In the genomic region with DNA sequence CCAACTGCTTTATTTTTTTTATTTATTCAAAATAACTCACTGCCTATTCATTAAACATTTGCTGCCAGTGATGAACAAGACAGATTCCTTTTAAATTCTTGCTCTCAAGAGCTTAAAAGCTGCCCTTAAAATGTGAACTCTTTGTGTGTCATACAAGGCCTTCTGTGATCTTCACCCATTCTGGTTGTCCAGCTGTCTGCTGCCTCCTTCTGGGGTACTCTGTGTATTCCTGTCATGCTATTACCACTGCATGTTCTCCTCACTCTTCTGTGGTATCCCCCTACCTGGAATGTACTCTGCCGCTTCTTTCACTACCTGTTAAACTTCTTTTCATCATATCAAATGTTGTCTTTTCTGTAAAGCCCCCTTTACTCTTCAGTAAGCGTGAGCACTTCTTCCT, we compare ENCODE assay signal across 8 cellular contexts.
DNase-seq lines count a peak whose midpoint lies in the region; ATAC-seq and TF ChIP-seq lines count a peak whose summit lies in the region.

No MANE protein-coding gene starts in this region.

- CTCF ChIA-PET in SK-N-SH (lab: Yijun Ruan, JAX): interaction anchor here (1.1 to 1.4 kb wide), 3 partner anchors 8 to 63 kb away, joined by 3 to 8 read pairs (median 3); no protein-coding TSS in a partner anchor

- POLR2A ChIA-PET in SK-N-SH (lab: Yijun Ruan, JAX): no interaction called here

- peak in 7 of 8 donors; percentile 54 to 79 (median 65) for ATAC-seq in heart right ventricle

- no peaks in the 10 kb centered on the region for H3K27me3 ChIP-seq in SK-N-SH (ENCODE audit: insufficient read depth)
- H3K27me3 ChIP-seq in heart right ventricle: no peaks in the 10 kb centered on the region
- no peaks in the 10 kb centered on the region for H3K27me3 ChIP-seq in subcutaneous abdominal adipose tissue (ENCODE audit: control insufficient read depth in 5 of 5, insufficient read depth in 4 of 5, low read length in 5 of 5)

- peak; percentile 49 for TF ChIP-seq RAD21 in SK-N-SH (IDR thresholded peaks at IDR 0.05; ENCODE audit: low read length)

- H3K79me2 ChIP-seq in SK-N-SH (ENCODE audit: insufficient read depth): peaks cover 88% of the 10 kb centered on the region

- 92% methylated on average over 2 of the region's 2 CpGs for WGBS in SK-N-SH (ENCODE audit: low lambda C conversion rate)
- WGBS in heart right ventricle, 2 donors: 83 to 88% methylated on average over 2 of the region's 2 CpGs

- H3K4me1 ChIP-seq in SK-N-SH (ENCODE audit: control insufficient read depth in 1 of 2, insufficient read depth in 2 of 2, low read depth in 1 of 2, low read length in 1 of 2) (peaks cover 0 to 27% of the 10 kb centered on the region in 2 experiments; a peak in 3 of 4 replicates), heart right ventricle (peaks cover 8 to 82% (median 66%) of the 10 kb centered on the region in 9 donors), subcutaneous abdominal adipose tissue (ENCODE audit: control insufficient read depth in 5 of 5, insufficient read depth in 5 of 5, low read length in 5 of 5) (peaks cover 2 to 42% (median 36%) of the 10 kb centered on the region in 5 donors)

- H4K20me1 ChIP-seq in SK-N-SH (ENCODE audit: insufficient read depth): peaks cover 14% of the 10 kb centered on the region

- H3K27ac Mint-ChIP-seq in activated CD4-positive, alpha-beta T cell treated with anti-CD3 and anti-CD28 coated beads, Interleukin-2, amount 10 ng/mL, durations not matched to agents 24 days and 14 days: no peak overlapping the region

- H3K36me3 ChIP-seq in SK-N-SH (replicated peaks in 1 of 2; ENCODE audit: control insufficient read depth in 1 of 2, insufficient read depth in 2 of 2, low read length in 1 of 2) (peaks cover 40 to 56% of the 10 kb centered on the region in 2 experiments), heart right ventricle (peaks cover 0 to 40% (median 11%) of the 10 kb centered on the region in 9 donors), subcutaneous abdominal adipose tissue (ENCODE audit: control insufficient read depth in 5 of 5, insufficient read depth in 5 of 5, low read length in 5 of 5) (peaks cover 5 to 20% (median 5%) of the 10 kb centered on the region in 5 donors)

- DNase-seq in NCI-H524 (lab: John Stamatoyannopoulos, UW) (peak; percentile 9 to 26), NCI-H524 treated with DMSO at 0.1 percent for 48 hours (lab: John Stamatoyannopoulos, UW) (no peak), SK-N-SH (peak; percentile 7), heart right ventricle (peak in 1 of 2 donors; percentile 10), CD1c-positive myeloid dendritic cell (ENCODE audit: extremely low spot score) (no peak), NOMO-1 treated with DMSO at 0.1 percent for 48 hours (lab: John Stamatoyannopoulos, UW; ENCODE audit: unreplicated experiment) (no peak)
- no peak for DNase-seq in activated CD4-positive, alpha-beta T cell treated with anti-CD3 and anti-CD28 coated beads, Interleukin-2, amount 10 ng/mL, durations not matched to agents 24 days and 14 days

- no peak overlapping the region for H2AFZ ChIP-seq in SK-N-SH (ENCODE audit: low read depth)

- no peaks in the 10 kb centered on the region for H3K9me3 ChIP-seq in SK-N-SH
- H3K9me3 ChIP-seq in heart right ventricle: no peaks in the 10 kb centered on the region
- no peaks in the 10 kb centered on the region for H3K9me3 ChIP-seq in subcutaneous abdominal adipose tissue (ENCODE audit: control insufficient read depth in 5 of 5, low read length in 5 of 5)

- H3K4me2 ChIP-seq in SK-N-SH: no peak overlapping the region

- H3K4me3 ChIP-seq in SK-N-SH (ENCODE audit: low read depth in 2 of 2, low read length in 1 of 2) (no peak overlapping the region), heart right ventricle (peak overlapping the region in 1 of 10 donors; percentile 15), subcutaneous abdominal adipose tissue (ENCODE audit: low read depth in 1 of 5, low read length in 5 of 5) (no peak overlapping the region)

- no peaks in the 10 kb centered on the region for H3K36me3 Mint-ChIP-seq in activated CD4-positive, alpha-beta T cell treated with anti-CD3 and anti-CD28 coated beads, Interleukin-2, amount 10 ng/mL, durations not matched to agents 24 days and 14 days (ENCODE audit: low read depth)

- H3K4me1 Mint-ChIP-seq in activated CD4-positive, alpha-beta T cell treated with anti-CD3 and anti-CD28 coated beads, Interleukin-2, amount 10 ng/mL, durations not matched to agents 24 days and 14 days: peaks cover 3% of the 10 kb centered on the region

- no peak overlapping the region for H3K4me3 Mint-ChIP-seq in activated CD4-positive, alpha-beta T cell treated with anti-CD3 and anti-CD28 coated beads, Interleukin-2, amount 10 ng/mL, durations not matched to agents 24 days and 14 days

- H3K27ac ChIP-seq in SK-N-SH (ENCODE audit: low read depth in 2 of 2, low read length in 1 of 2): peak overlapping the region in 1 of 2 experiments; percentile 38; a peak in 1 of 4 replicates
- peak overlapping the region in 9 of 10 donors; percentile 33 to 87 (median 70) for H3K27ac ChIP-seq in heart right ventricle
- peak overlapping the region; percentile 66 for H3K27ac ChIP-seq in subcutaneous abdominal adipose tissue (ENCODE audit: low read depth, low read length)

- no peaks in the 10 kb centered on the region for H3K9me2 ChIP-seq in SK-N-SH

- no peaks in the 10 kb centered on the region for H3K27me3 Mint-ChIP-seq in activated CD4-positive, alpha-beta T cell treated with anti-CD3 and anti-CD28 coated beads, Interleukin-2, amount 10 ng/mL, durations not matched to agents 24 days and 14 days

- intact Hi-C loops in heart right ventricle (cut with DNase I): loop anchor here in 1 of 10 donors (5.0 kb wide), 1 partner anchor 88 kb away; no protein-coding TSS in a partner anchor
- intact Hi-C loops in activated CD4-positive, alpha-beta T cell treated with anti-CD3 and anti-CD28 coated beads, Interleukin-2, amount 10 ng/mL, durations not matched to agents 24 days and 14 days (cut with micrococcal nuclease): no loop called here

- H3K9ac ChIP-seq in SK-N-SH (no peak overlapping the region), subcutaneous abdominal adipose tissue (ENCODE audit: low read length in 5 of 5) (no peak overlapping the region)

- H3K9me3 Mint-ChIP-seq in activated CD4-positive, alpha-beta T cell treated with anti-CD3 and anti-CD28 coated beads, Interleukin-2, amount 10 ng/mL, durations not matched to agents 24 days and 14 days: no peaks in the 10 kb centered on the region

- peaks cover 11% of the 10 kb centered on the region for H3F3A ChIP-seq in SK-N-SH (replicated peaks; ENCODE audit: insufficient read depth)

- TF ChIP-seq CTCF in SK-N-SH (IDR thresholded peaks at IDR 0.05) (peak; percentile 28; the same call in 1 of the 2 replicates), heart right ventricle (IDR thresholded peaks at IDR 0.05) (peak in 8 of 9 donors; percentile 9 to 59 (median 35))

- no peak for TF ChIP-seq EP300 in SK-N-SH (IDR thresholded peaks at IDR 0.05; ENCODE audit: borderline replicate concordance in 1 of 2, low read depth in 1 of 2, low read length in 1 of 2)

TF ChIP-seq in SK-N-SH, 30 proteins besides CTCF, POLR2A, EP300 and RAD21:
- TF ChIP-seq FOXM1 (IDR thresholded peaks at IDR 0.05; ENCODE audit: low read depth) (no peak), POLR2AphosphoS5 (IDR thresholded peaks at IDR 0.05; ENCODE audit: low read depth, low read length) (no peak), REST (IDR thresholded peaks at IDR 0.05; ENCODE audit: low read depth, low read length) (no peak), MXI1 (IDR thresholded peaks at IDR 0.05; ENCODE audit: low read depth, low read length) (no peak)
TF ChIP-seq in SK-N-SH: peak in this region for 0.

Comparison
In these comparisons a context has a peak if more than half of its experiments do, and no peak if none do; other contexts are left out.
1. DNase-seq: peak in NCI-H524 (2 of 2) and SK-N-SH (single experiment); none in NCI-H524 treated with DMSO at 0.1 percent for 48 hours (single experiment), activated CD4-positive, alpha-beta T cell treated with anti-CD3 and anti-CD28 coated beads, Interleukin-2, amount 10 ng/mL, durations not matched to agents 24 days and 14 days (single experiment), CD1c-positive myeloid dendritic cell (single experiment) and NOMO-1 treated with DMSO at 0.1 percent for 48 hours (single experiment).